In the genomic region with DNA sequence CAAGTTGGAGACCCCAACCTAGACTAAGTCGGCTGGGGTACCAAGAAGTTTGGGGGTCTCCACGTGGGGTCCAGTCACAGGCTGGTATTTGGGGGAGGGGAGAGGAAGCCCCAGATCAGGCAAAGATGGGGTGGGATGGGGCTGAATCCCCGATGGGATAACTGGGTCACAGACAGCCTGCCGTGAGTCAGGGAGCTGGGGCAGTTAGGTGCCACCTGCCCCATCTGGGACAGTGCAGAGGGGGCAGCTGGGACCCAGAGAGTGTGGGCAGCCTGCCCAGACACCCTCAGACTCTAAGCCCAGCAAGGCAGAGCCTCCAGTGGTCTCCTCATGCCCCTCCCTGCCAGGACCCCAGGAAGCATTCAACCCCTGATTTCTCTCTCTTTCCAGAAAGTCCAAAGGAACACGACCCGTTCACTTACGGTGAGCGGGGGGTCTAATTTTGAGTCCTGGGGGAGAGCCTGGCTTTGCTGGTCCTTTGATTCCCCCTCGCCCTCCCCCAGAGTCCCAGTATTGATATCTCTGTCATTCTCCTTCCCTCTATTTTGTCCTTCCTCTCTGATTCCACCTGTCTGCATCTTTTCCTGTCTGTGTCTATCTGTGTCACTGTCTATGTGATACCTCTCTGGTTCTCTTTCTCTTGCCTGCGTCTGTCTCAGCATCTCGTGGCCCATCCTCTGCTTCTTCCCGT, we compare ENCODE assay signal across 1 cellular context.
TF ChIP-seq lines count a peak whose summit lies in the region.

No MANE protein-coding gene starts in this region.

TF ChIP-seq in liver, 16 proteins besides CTCF, POLR2A, EP300 and RAD21 (continued from another document):
- TF ChIP-seq MAX (IDR thresholded peaks at IDR 0.05), result no peak
- TF ChIP-seq NR2F2 (IDR thresholded peaks at IDR 0.05), result no peak
- TF ChIP-seq REST (IDR thresholded peaks at IDR 0.05), result no peak
- TF ChIP-seq FOXA1 (IDR thresholded peaks at IDR 0.05), result no peak
